In the genomic region with DNA sequence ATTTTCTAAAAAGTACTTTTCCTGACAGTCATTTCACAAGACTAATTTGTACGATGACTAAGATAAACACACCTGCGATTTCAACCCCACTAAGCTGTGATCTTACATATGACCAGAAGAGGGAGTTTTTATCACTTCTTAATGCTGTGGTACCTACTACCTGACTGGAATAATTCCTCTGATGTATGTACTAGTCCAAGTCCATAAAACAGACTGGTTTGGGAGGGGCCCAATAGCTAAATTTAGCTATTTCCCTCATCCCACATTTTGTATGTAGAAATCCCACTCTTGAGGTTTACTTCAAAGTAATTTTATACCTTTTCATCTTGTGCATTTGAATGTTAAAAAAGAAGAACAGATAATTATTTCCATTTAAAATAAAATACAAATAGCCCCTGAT, we compare ENCODE assay signal across 2 cellular contexts.
TF ChIP-seq lines count a peak whose summit lies in the region.

No MANE protein-coding gene starts in this region.

TF ChIP-seq in GM12878, 131 proteins besides CTCF, POLR2A, EP300 and RAD21:
- TF ChIP-seq MEF2B (IDR thresholded peaks at IDR 0.05; ENCODE audit: partially characterized antibody, poor library complexity, severe bottlenecking) (no peak), SMC3 (IDR thresholded peaks at IDR 0.05; ENCODE audit: borderline replicate concordance, low read length) (peak; percentile 49; the same call in 1 of the 2 replicates)
- TF ChIP-seq, protein P1, sequence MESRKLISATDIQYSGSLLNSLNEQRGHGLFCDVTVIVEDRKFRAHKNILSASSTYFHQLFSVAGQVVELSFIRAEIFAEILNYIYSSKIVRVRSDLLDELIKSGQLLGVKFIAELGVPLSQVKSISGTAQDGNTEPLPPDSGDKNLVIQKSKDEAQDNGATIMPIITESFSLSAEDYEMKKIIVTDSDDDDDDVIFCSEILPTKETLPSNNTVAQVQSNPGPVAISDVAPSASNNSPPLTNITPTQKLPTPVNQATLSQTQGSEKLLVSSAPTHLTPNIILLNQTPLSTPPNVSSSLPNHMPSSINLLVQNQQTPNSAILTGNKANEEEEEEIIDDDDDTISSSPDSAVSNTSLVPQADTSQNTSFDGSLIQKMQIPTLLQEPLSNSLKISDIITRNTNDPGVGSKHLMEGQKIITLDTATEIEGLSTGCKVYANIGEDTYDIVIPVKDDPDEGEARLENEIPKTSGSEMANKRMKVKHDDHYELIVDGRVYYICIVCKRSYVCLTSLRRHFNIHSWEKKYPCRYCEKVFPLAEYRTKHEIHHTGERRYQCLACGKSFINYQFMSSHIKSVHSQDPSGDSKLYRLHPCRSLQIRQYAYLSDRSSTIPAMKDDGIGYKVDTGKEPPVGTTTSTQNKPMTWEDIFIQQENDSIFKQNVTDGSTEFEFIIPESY (IDR thresholded peaks at IDR 0.05): no peak

TF ChIP-seq in HepG2, 621 proteins besides CTCF, POLR2A, EP300 and RAD21:
- no peak for TF ChIP-seq FOXA1 (IDR thresholded peaks at IDR 0.05)
- TF ChIP-seq FOXA1 (CRISPR knock-in tag; IDR thresholded peaks at IDR 0.05): no peak
- peak; percentile 29; the same call in 1 of the 2 replicates for TF ChIP-seq FOXA3 (CRISPR knock-in tag; IDR thresholded peaks at IDR 0.05)
- TF ChIP-seq ZNF124 (CRISPR knock-in tag; IDR thresholded peaks at IDR 0.05): no peak
- TF ChIP-seq ELF4 (CRISPR knock-in tag; IDR thresholded peaks at IDR 0.05; ENCODE audit: borderline replicate concordance): no peak
- TF ChIP-seq ZSCAN21 (CRISPR knock-in tag; IDR thresholded peaks at IDR 0.05; ENCODE audit: borderline replicate concordance): no peak
- TF ChIP-seq SMC3 (IDR thresholded peaks at IDR 0.05; ENCODE audit: low read length): peak; percentile 68
- TF ChIP-seq ZNF33B (CRISPR knock-in tag; IDR thresholded peaks at IDR 0.05): no peak
- no peak for TF ChIP-seq MLLT10 (CRISPR knock-in tag; IDR thresholded peaks at IDR 0.05)
- no peak for TF ChIP-seq ZFYVE20 (CRISPR knock-in tag; IDR thresholded peaks at IDR 0.05; ENCODE audit: borderline replicate concordance, low read depth)
- TF ChIP-seq, protein P2, sequence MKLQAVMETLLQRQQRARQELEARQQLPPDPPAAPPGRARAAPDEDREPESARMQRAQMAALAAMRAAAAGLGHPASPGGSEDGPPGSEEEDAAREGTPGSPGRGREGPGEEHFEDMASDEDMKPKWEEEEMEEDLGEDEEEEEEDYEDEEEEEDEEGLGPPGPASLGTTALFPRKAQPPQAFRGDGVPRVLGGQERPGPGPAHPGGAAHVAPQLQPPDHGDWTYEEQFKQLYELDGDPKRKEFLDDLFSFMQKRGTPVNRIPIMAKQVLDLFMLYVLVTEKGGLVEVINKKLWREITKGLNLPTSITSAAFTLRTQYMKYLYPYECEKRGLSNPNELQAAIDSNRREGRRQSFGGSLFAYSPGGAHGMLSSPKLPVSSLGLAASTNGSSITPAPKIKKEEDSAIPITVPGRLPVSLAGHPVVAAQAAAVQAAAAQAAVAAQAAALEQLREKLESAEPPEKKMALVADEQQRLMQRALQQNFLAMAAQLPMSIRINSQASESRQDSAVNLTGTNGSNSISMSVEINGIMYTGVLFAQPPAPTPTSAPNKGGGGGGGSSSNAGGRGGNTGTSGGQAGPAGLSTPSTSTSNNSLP (IDR thresholded peaks at IDR 0.05; ENCODE audit: low read depth, low read length): peak; percentile 90; the same call in 1 of the 2 replicates
- no peak for TF ChIP-seq NCOR1 (IDR thresholded peaks at IDR 0.05; ENCODE audit: borderline replicate concordance, low read length)
- TF ChIP-seq SOX6 (IDR thresholded peaks at IDR 0.05): no peak
- TF ChIP-seq SOX6 (CRISPR knock-in tag; IDR thresholded peaks at IDR 0.05): no peak
- no peak for TF ChIP-seq ZNF816 (CRISPR knock-in tag; IDR thresholded peaks at IDR 0.05; ENCODE audit: borderline replicate concordance)
- TF ChIP-seq POLR2AphosphoS2 (IDR thresholded peaks at IDR 0.05; ENCODE audit: low read depth, low read length): no peak
- TF ChIP-seq STAG1 (CRISPR knock-in tag; IDR thresholded peaks at IDR 0.05): peak; percentile 64
